Comparison of ENCODE assay signal across 8 cellular contexts in the genomic region with DNA sequence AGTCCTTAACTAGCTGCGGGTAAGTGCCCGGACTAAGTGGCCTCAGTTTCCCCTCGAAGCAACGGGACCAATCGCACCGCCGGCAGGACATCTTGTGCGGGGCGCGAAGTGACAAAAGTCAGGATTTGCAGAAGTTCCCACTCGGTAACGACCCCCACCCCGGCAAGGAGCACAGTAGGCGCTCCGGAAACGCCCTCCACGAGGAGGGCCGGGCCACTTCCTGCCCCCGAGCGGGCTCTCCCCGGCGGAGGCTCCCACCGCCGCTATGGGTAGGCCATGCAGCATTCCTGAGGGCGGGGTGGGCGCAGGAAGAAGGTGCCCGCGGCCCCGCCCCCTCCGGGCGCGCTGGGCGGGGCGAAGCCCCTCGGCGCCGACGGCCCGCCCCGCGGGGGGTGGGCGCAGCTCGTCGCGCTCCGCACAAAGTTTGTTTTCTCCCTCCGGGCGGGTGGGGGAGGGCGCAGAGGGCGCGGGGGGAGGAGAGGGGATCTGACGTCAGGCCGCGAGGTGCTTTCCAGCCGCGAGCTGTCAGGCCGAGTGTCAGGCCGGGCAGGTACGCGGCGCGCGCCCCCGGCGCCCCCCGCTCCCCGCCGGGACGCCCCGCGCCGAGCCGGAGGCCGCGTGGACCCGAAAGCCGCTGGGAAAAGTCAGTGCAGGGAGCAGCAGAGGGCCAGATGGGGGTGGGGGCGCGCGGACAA. TPM values are rescaled to one million over a fixed set of nuclear protein-coding genes. Genes with fewer than 3 reads are reported as not detected.
DNase-seq lines count a peak whose midpoint lies in the region; ATAC-seq and TF ChIP-seq lines count a peak whose summit lies in the region.

A gene (plus strand): TSS at position 495 of the 695 bp plus-strand sequence. CDS start 5,178 bp downstream, outside the sequence.

- H3K27me3 ChIP-seq in BE2C (no peaks in the 10 kb centered on the region), mucosa of rectum (ENCODE audit: control insufficient read depth in 2 of 2, insufficient read depth in 2 of 2, low read length in 2 of 2) (no peaks in the 10 kb centered on the region)

- H3K9me3 ChIP-seq in BE2C = no peaks in the 10 kb centered on the region
- H3K9me3 ChIP-seq in OCI-LY7 (ENCODE audit: low read length) = no peaks in the 10 kb centered on the region
- no peaks in the 10 kb centered on the region for H3K9me3 ChIP-seq in mucosa of rectum (ENCODE audit: control insufficient read depth in 2 of 2, low read length in 2 of 2)

- CTCF ChIA-PET in OCI-LY7 (lab: Charles Lee; ENCODE audit: unreplicated experiment) = no interaction called here

- H3K9me2 ChIP-seq in OCI-LY7 (ENCODE audit: insufficient read depth, low read length) = no peaks in the 10 kb centered on the region

- peak; percentile 92 for DNase-seq in BE2C
- peak; percentile 95 for DNase-seq in OCI-LY7 (ENCODE audit: low spot score)
- DNase-seq in activated T-cell treated with anti-CD3 and anti-CD28 coated beads for 1 hour (ENCODE audit: low read depth) = peak; percentile 81
- DNase-seq in epidermal melanocyte (ENCODE audit: insufficient read length, low spot score) = peak; percentile 91
- peak; percentile 92 for DNase-seq in stimulated activated CD8-positive, alpha-beta memory T cell treated with anti-CD3 and anti-CD28 coated beads, Interleukin-4, amount 100 ng/mL, for 48 hours

- peak within 1 kb of the TSS; percentile 72 for H2AFZ ChIP-seq in OCI-LY7 (ENCODE audit: low read length)

- H3K79me2 ChIP-seq in OCI-LY7 (ENCODE audit: insufficient read depth, low read depth, low read length) = peaks cover 43% of the 10 kb centered on the region

- no peaks in the 10 kb centered on the region for H4K20me1 ChIP-seq in OCI-LY7 (ENCODE audit: insufficient read depth, low read length)

- H3K27ac ChIP-seq in OCI-LY7 (ENCODE audit: low read depth, low read length, poor library complexity, severe bottlenecking) = peak within 1 kb of the TSS; percentile 69
- peak within 1 kb of the TSS; percentile 78 to 83 for H3K27ac ChIP-seq in mucosa of rectum (ENCODE audit: low read depth in 2 of 2, low read length in 2 of 2)

- H3K4me1 ChIP-seq in BE2C (peaks cover 7% of the 10 kb centered on the region; the same call in 1 of the 2 replicates), OCI-LY7 (ENCODE audit: insufficient read depth, low read length, poor library complexity, severe bottlenecking) (peaks cover 25% of the 10 kb centered on the region), mucosa of rectum (ENCODE audit: control insufficient read depth in 2 of 2, insufficient read depth in 2 of 2, low read length in 2 of 2) (peaks cover 7 to 13% of the 10 kb centered on the region in 2 donors)

- H3K9ac ChIP-seq in mucosa of rectum (ENCODE audit: low read depth in 1 of 2, low read length in 2 of 2) = peak within 1 kb of the TSS; percentile 74 to 76

- peak within 1 kb of the TSS; percentile 86 for H3K4me3 ChIP-seq in BE2C (ENCODE audit: low read depth, low read length)
- H3K4me3 ChIP-seq in OCI-LY7 (ENCODE audit: low read depth, low read length, poor library complexity, severe bottlenecking) = peak within 1 kb of the TSS; percentile 88
- peak within 1 kb of the TSS; percentile 69 to 71 for H3K4me3 ChIP-seq in mucosa of rectum (ENCODE audit: low read length in 2 of 2)

- peak within 1 kb of the TSS; percentile 85 for H3K4me2 ChIP-seq in OCI-LY7 (ENCODE audit: low read length)

- ATAC-seq in GM19035 (IDR thresholded peaks at IDR 0.05; ENCODE audit: unreplicated experiment) (peak; percentile 73), HG03342 (IDR thresholded peaks at IDR 0.05; ENCODE audit: unreplicated experiment) (peak; percentile 60)

- intact Hi-C loops in OCI-LY7 (cut with micrococcal nuclease; ENCODE audit: unreplicated experiment) = loop anchor here (1.0 to 5.0 kb wide), 3 partner anchors 22 to 111 kb away; a partner anchor contains a TSS

- POLR2A ChIA-PET in OCI-LY7 (lab: Charles Lee) = interaction anchor here (0.6 to 1.8 kb wide), 4 partner anchors 21 to 87 kb away, joined by 4 to 10 read pairs (median 4); a partner anchor contains a TSS

- TF ChIP-seq CTCF in BE2C (IDR thresholded peaks at IDR 0.05; ENCODE audit: low read depth, low read length) (no peak), OCI-LY7 (conservative IDR thresholded peaks at IDR 0.05; ENCODE audit: low read length) (no peak)

- no TSS peak for BruUV-seq in OCI-LY7 (replicated peaks; lab: Mats Ljungman, UMichigan)

- H3K36me3 ChIP-seq in BE2C (no peaks in the 10 kb centered on the region; the same call in 1 of the 2 replicates), OCI-LY7 (ENCODE audit: insufficient read depth, low read length) (peaks cover 19% of the 10 kb centered on the region), mucosa of rectum (ENCODE audit: control insufficient read depth in 2 of 2, insufficient read depth in 2 of 2, low read length in 2 of 2) (no peaks in the 10 kb centered on the region)

RNA-seq across cellular contexts. Expression of the gene that starts here (rescaled TPM):
- 6.2 TPM for polyA plus RNA-seq in BE2C (2012; ENCODE audit: insufficient read depth, insufficient read length, low read depth)
- 26.6 and 41.3 TPM in 2 replicates for total RNA-seq in OCI-LY7 (2014; rRNA removed; shearing (Covaris generic))
- 45.2 and 49.4 TPM in 2 replicates for total RNA-seq in OCI-LY7 (2022)

Comparison
In these comparisons a context has a peak if more than half of its experiments do, and no peak if none do; other contexts are left out.
1. Peak in every context shown above with its lines: DNase-seq, ATAC-seq, H3K4me3 ChIP-seq and H3K27ac ChIP-seq.